Comparison of ENCODE assay signal across 19 cellular contexts in genomic region chr20:53570446-53571276, GRCh38. TPM values are rescaled to one million over a fixed set of nuclear protein-coding genes. Genes with fewer than 3 reads are reported as not detected.
A peak's percentile ranks its signal among the peaks of the same experiment; 100 is the strongest.
DNase-seq lines count a peak whose midpoint lies in the region; ATAC-seq, FAIRE-seq and TF ChIP-seq lines count a peak whose summit lies in the region.
"Had no signal": no experiment of that assay in that cellular context is flagged by ENCODE, and none has a peak within 500 bp of the region (broad histone marks: within the 10 kb centered on the region; RNA-seq: fewer than 3 reads in every experiment).

No MANE protein-coding gene starts in this region.

- TF ChIP-seq CTCF in SK-N-SH (IDR thresholded peaks at IDR 0.05) (no peak), neural progenitor cell (IDR thresholded peaks at IDR 0.05) (no peak)

- H3K9me3 ChIP-seq in SK-N-SH (no peaks in the 10 kb centered on the region), trophoblast cell (ENCODE audit: insufficient read depth, low read depth, low read length) (no peaks in the 10 kb centered on the region), neural progenitor cell (ENCODE audit: low read depth) (no peaks in the 10 kb centered on the region)

- WGBS in SK-N-SH (ENCODE audit: low lambda C conversion rate) = 90% methylated on average over 12 of the region's 12 CpGs
- WGBS in trophoblast cell (ENCODE audit: extremely low coverage, insufficient coverage, insufficient read length) = no CpG with 5 or more reads among the region's 12 CpGs

- CTCF ChIA-PET in SK-N-SH (lab: Yijun Ruan, JAX) = interaction anchor here (1.3 to 1.5 kb wide), 2 partner anchors 8 to 1258 kb away, joined by 4 to 7 read pairs; no protein-coding TSS in a partner anchor

- TF ChIP-seq POLR2A in H54 (IDR thresholded peaks at IDR 0.05; ENCODE audit: low read depth, low read length) = no peak

- H3K79me2 ChIP-seq in SK-N-SH (ENCODE audit: insufficient read depth) = peaks cover 100% of the 10 kb centered on the region
- H3K79me2 ChIP-seq in trophoblast cell (ENCODE audit: control insufficient read depth, insufficient read depth, low read length, poor library complexity) = peaks cover 9% of the 10 kb centered on the region
- peaks cover 93% of the 10 kb centered on the region for H3K79me2 ChIP-seq in neural progenitor cell (ENCODE audit: low read depth)

- H2BK12ac ChIP-seq in trophoblast cell (ENCODE audit: low read length) = no peak overlapping the region

- no peak overlapping the region for H3K4me2 ChIP-seq in SK-N-SH
- no peak overlapping the region for H3K4me2 ChIP-seq in trophoblast cell (ENCODE audit: low read length)
- no peak overlapping the region for H3K4me2 ChIP-seq in neural progenitor cell

- peaks cover 92% of the 10 kb centered on the region for H3K36me3 Mint-ChIP-seq in central memory CD8-positive, alpha-beta T cell (ENCODE audit: insufficient read depth)
- peaks cover 58% of the 10 kb centered on the region for H3K36me3 Mint-ChIP-seq in neural progenitor cell

- H2BK5ac ChIP-seq in trophoblast cell (ENCODE audit: low read depth, low read length, poor library complexity) = no peak overlapping the region

- H2AK5ac ChIP-seq in trophoblast cell (ENCODE audit: low read length) = no peak overlapping the region

- no peak overlapping the region for H4K12ac ChIP-seq in trophoblast cell (ENCODE audit: low read depth, low read length)

- no peak for TF ChIP-seq EP300 in SK-N-SH (IDR thresholded peaks at IDR 0.05; ENCODE audit: borderline replicate concordance in 1 of 2, low read depth in 1 of 2, low read length in 1 of 2)

- no peaks in the 10 kb centered on the region for H3K9me2 ChIP-seq in SK-N-SH

- no peak for FAIRE-seq in H54 (lab: Jason Lieb, UNC)
- FAIRE-seq: kidney, RCC 7860 had no signal

- no peak overlapping the region for H3K18ac ChIP-seq in trophoblast cell (ENCODE audit: low read length)

- no peak for TF ChIP-seq RAD21 in SK-N-SH (IDR thresholded peaks at IDR 0.05; ENCODE audit: low read length)

- peaks cover 41% of the 10 kb centered on the region for H3F3A ChIP-seq in SK-N-SH (replicated peaks; ENCODE audit: insufficient read depth)
- peaks cover 34% of the 10 kb centered on the region for H3F3A ChIP-seq in neural progenitor cell (ENCODE audit: low read depth)

- H3K23ac ChIP-seq in trophoblast cell (ENCODE audit: low read length) = no peak overlapping the region

- H4K8ac ChIP-seq in trophoblast cell (ENCODE audit: low read depth, low read length) = no peak overlapping the region

- in situ Hi-C loops in KBM-7 (cut with MboI; ENCODE audit: low pct_unique_long_range_greater_than_20kb, low sequenced_read_pairs) = loop anchor here (25.0 kb wide), 1 partner anchor 492 kb away; the partner anchor contains the start of gene BCAS1

- H3K4me1 Mint-ChIP-seq in central memory CD8-positive, alpha-beta T cell = peaks cover 60% of the 10 kb centered on the region
- no peaks in the 10 kb centered on the region for H3K4me1 Mint-ChIP-seq in neural progenitor cell

- no peak overlapping the region for H3K14ac ChIP-seq in trophoblast cell (ENCODE audit: low read length)

- peak overlapping the region; percentile 30 for H3K4me3 Mint-ChIP-seq in central memory CD8-positive, alpha-beta T cell
- no peak overlapping the region for H3K4me3 Mint-ChIP-seq in neural progenitor cell
- H3K4me3 Mint-ChIP-seq: activated CD4-positive, alpha-beta T cell treated with anti-CD3 and anti-CD28 coated beads, Interleukin-2, amount 10 ng/mL, durations not matched to agents 24 days and 14 days; T-helper 2 cell treated with Interferon-gamma antibody and Interleukin-4, amounts not matched to agents 5 μg/mL and 100 μg/mL, for 36 hours had no signal

- H3K79me1 ChIP-seq in trophoblast cell (ENCODE audit: low read length) = no peaks in the 10 kb centered on the region

- H3K36me3 ChIP-seq in SK-N-SH (replicated peaks in 1 of 2; ENCODE audit: control insufficient read depth in 1 of 2, insufficient read depth in 2 of 2, low read length in 1 of 2) = peaks cover 62 to 96% of the 10 kb centered on the region in 2 experiments
- H3K36me3 ChIP-seq in trophoblast cell (ENCODE audit: control insufficient read depth in 1 of 2, insufficient read depth in 2 of 2, low read length in 2 of 2) = peaks cover 50 to 68% of the 10 kb centered on the region in 2 experiments
- H3K36me3 ChIP-seq in neural progenitor cell = peaks cover 33% of the 10 kb centered on the region

- no peak for DNase-seq in SK-N-SH
- no peak for DNase-seq in central memory CD8-positive, alpha-beta T cell (ENCODE audit: low spot score in 2 of 2)
- no peak for DNase-seq in trophoblast cell
- no peak for DNase-seq in KBM-7
- DNase-seq in H54 (ENCODE audit: insufficient read length, low spot score) = no peak
- DNase-seq in neural progenitor cell (ENCODE audit: low spot score) = no peak
- DNase-seq: activated CD4-positive, alpha-beta T cell treated with anti-CD3 and anti-CD28 coated beads, Interleukin-2, amount 10 ng/mL, durations not matched to agents 24 days and 14 days; GDM1; GOT3; kidney; NCI-H524 treated with DMSO at 0.1 percent for 48 hours; retina; stimulated activated CD4-positive, alpha-beta T cell treated with anti-CD3 and anti-CD28 coated beads, Interleukin-2, amount 100 ng/mL, for 48 hours; stimulated activated naive CD4-positive, alpha-beta T cell had no signal

- H3K27ac Mint-ChIP-seq in central memory CD8-positive, alpha-beta T cell (ENCODE audit: low read depth) = peak overlapping the region; percentile 86
- no peak overlapping the region for H3K27ac Mint-ChIP-seq in neural progenitor cell
- H3K27ac Mint-ChIP-seq: T-helper 2 cell treated with Interferon-gamma antibody and Interleukin-4, amounts not matched to agents 5 μg/mL and 100 μg/mL, for 36 hours had no signal

- no peaks in the 10 kb centered on the region for H3K27me3 ChIP-seq in SK-N-SH (ENCODE audit: insufficient read depth)
- H3K27me3 ChIP-seq in trophoblast cell (ENCODE audit: insufficient read depth, low read length) = no peaks in the 10 kb centered on the region
- no peaks in the 10 kb centered on the region for H3K27me3 ChIP-seq in neural progenitor cell

- ATAC-seq in SK-N-SH treated with all-trans-retinoic acid at 6 μM for 48 hours (no peak; the same call in 2 of the 3 replicates), HG02885 (IDR thresholded peaks at IDR 0.05; ENCODE audit: poor library complexity, unreplicated experiment) (peak; percentile 55)
- ATAC-seq in central memory CD8-positive, alpha-beta T cell (replicated peaks; ENCODE audit: extremely low read depth, poor library complexity, severe bottlenecking) = no peak

- H4K91ac ChIP-seq in trophoblast cell (ENCODE audit: low read depth, low read length) = no peak overlapping the region

- peaks cover 0 to 4% of the 10 kb centered on the region in 2 experiments; a peak in 1 of 4 replicates for H3K4me1 ChIP-seq in SK-N-SH (ENCODE audit: control insufficient read depth in 1 of 2, insufficient read depth in 2 of 2, low read depth in 1 of 2, low read length in 1 of 2)
- H3K4me1 ChIP-seq in trophoblast cell (ENCODE audit: control insufficient read depth in 1 of 2, insufficient read depth in 2 of 2, low read length in 2 of 2) = no peaks in the 10 kb centered on the region
- no peaks in the 10 kb centered on the region for H3K4me1 ChIP-seq in neural progenitor cell

- no peak overlapping the region; a peak in 1 of 4 replicates for H3K27ac ChIP-seq in SK-N-SH (ENCODE audit: low read depth in 2 of 2, low read length in 1 of 2)
- no peak overlapping the region for H3K27ac ChIP-seq in trophoblast cell (ENCODE audit: low read depth, low read length)
- no peak overlapping the region for H3K27ac ChIP-seq in neural progenitor cell
- H3K27ac ChIP-seq: 22Rv1 had no signal

- H4K20me1 ChIP-seq in SK-N-SH (ENCODE audit: insufficient read depth) (peaks cover 73% of the 10 kb centered on the region), neural progenitor cell (ENCODE audit: low read depth) (peaks cover 75% of the 10 kb centered on the region)

- POLR2A ChIA-PET in SK-N-SH (lab: Yijun Ruan, JAX) = no interaction called here

- no peak overlapping the region for H2BK120ac ChIP-seq in trophoblast cell (ENCODE audit: insufficient read depth, low read length, poor library complexity)

- H3K27me3 Mint-ChIP-seq in central memory CD8-positive, alpha-beta T cell = no peaks in the 10 kb centered on the region
- peaks cover 3% of the 10 kb centered on the region for H3K27me3 Mint-ChIP-seq in neural progenitor cell (ENCODE audit: insufficient read depth, low read depth)
- H3K27me3 Mint-ChIP-seq: activated CD4-positive, alpha-beta T cell treated with anti-CD3 and anti-CD28 coated beads, Interleukin-2, amount 10 ng/mL, durations not matched to agents 24 days and 14 days had no signal

- peak overlapping the region; percentile 4 for H3K4ac ChIP-seq in trophoblast cell (ENCODE audit: low read depth, low read length)

- no peak overlapping the region for H3K4me3 ChIP-seq in SK-N-SH (ENCODE audit: low read depth in 2 of 2, low read length in 1 of 2)
- no peak overlapping the region for H3K4me3 ChIP-seq in trophoblast cell (ENCODE audit: low read depth, low read length)
- no peak overlapping the region for H3K4me3 ChIP-seq in neural progenitor cell

- H3K9me3 Mint-ChIP-seq in central memory CD8-positive, alpha-beta T cell = no peaks in the 10 kb centered on the region
- no peaks in the 10 kb centered on the region for H3K9me3 Mint-ChIP-seq in neural progenitor cell
- H3K9me3 Mint-ChIP-seq: activated CD4-positive, alpha-beta T cell treated with anti-CD3 and anti-CD28 coated beads, Interleukin-2, amount 10 ng/mL, durations not matched to agents 24 days and 14 days; T-helper 2 cell treated with Interferon-gamma antibody and Interleukin-4, amounts not matched to agents 5 μg/mL and 100 μg/mL, for 36 hours had no signal

- H2AFZ ChIP-seq in SK-N-SH (ENCODE audit: low read depth) (no peak overlapping the region), trophoblast cell (ENCODE audit: insufficient read depth, low read length, poor library complexity) (no peak overlapping the region), neural progenitor cell (replicated peaks) (no peak overlapping the region)

- H3K9ac ChIP-seq in SK-N-SH = no peak overlapping the region
- H3K9ac ChIP-seq in trophoblast cell (ENCODE audit: low read length) = no peak overlapping the region
- no peak overlapping the region for H3K9ac ChIP-seq in neural progenitor cell

TF ChIP-seq in SK-N-SH treated with all-trans-retinoic acid at 6 μM for 48 hours, 23 proteins besides CTCF, POLR2A, EP300 and RAD21:
- TF ChIP-seq BACH2 (CRISPR knock-in tag; IDR thresholded peaks at IDR 0.05; ENCODE audit: borderline replicate concordance) = no peak
- peak; percentile 39; the same call in 1 of the 2 replicates for TF ChIP-seq ISL1 (CRISPR knock-in tag; IDR thresholded peaks at IDR 0.05)

RNA-seq across cellular contexts. Expression of gene ZNF217, which starts 23.0 kb away (rescaled TPM):
- polyA plus RNA-seq in SK-N-SH (2012; rRNA removed) = 6.9 and 7.1 TPM in 2 replicates
- 7.6 and 8.5 TPM in 2 replicates for polyA plus RNA-seq in SK-N-SH (2012; cell fraction: cytosol; rRNA removed)
- polyA plus RNA-seq in SK-N-SH (2012; cell fraction: nucleus; rRNA removed) = 13.4 and 14.5 TPM in 2 replicates
- polyA plus RNA-seq in trophoblast cell (2013) = 45.3 and 46.1 TPM in 2 replicates
- total RNA-seq in neural progenitor cell (ENCODE audit: low replicate concordance) = 76.3 and 84.4 TPM in 2 replicates
